ENCODE assay signal across 9 cellular contexts in genomic region chr3:173381936-173382335, GRCh38. TPM values are rescaled to one million over a fixed set of nuclear protein-coding genes. Genes with fewer than 3 reads are reported as not detected.
"Had no signal": no experiment of that assay in that cellular context is flagged by ENCODE, and none has a peak within 500 bp of the region (broad histone marks: within the 10 kb centered on the region; RNA-seq: fewer than 3 reads in every experiment).

No MANE protein-coding gene starts in this region.

RNA-seq across cellular contexts. Expression of gene NLGN1, which starts 15.6 kb away (rescaled TPM):
- total RNA-seq: activated naive CD4-positive, alpha-beta T cell treated with anti-CD3 and anti-CD28 coated beads for 36 hours; activated naive CD4-positive, alpha-beta T cell treated with anti-CD3 and anti-CD28 coated beads, Interleukin-2, amount 50 U/mL, for 72 hours; activated naive CD8-positive, alpha-beta T cell treated with anti-CD3 and anti-CD28 coated beads for 36 hours; activated naive CD8-positive, alpha-beta T cell treated with anti-CD3 and anti-CD28 coated beads, Interleukin-2, amount 10 ng/mL, durations not matched to agents 7 days and 5 days; activated T-cell treated with anti-CD3 and anti-CD28 coated beads, Interleukin-2, amount 50 U/mL, for 4 hours; activated T-cell treated with anti-CD3 and anti-CD28 coated beads, Interleukin-2, amount 50 U/mL, for 72 hours; activated T-helper 1 cell treated with anti-CD3 and anti-CD28 coated beads, Interleukin-12 subunit alpha, Interleukin-12 subunit beta, Interleukin-2, Interleukin-4 antibody, amounts not matched to agents 30 ng/mL and 10 ng/mL and 1 ng/mL, durations not matched to agents 14 hours and 24 hours and 36 hours; activated T-helper 17 cell treated with anti-CD3 and anti-CD28 coated beads, Interleukin-2, amount 50 U/mL, for 72 hours; activated T-helper 2 cell treated with anti-CD3 and anti-CD28 coated beads, Interferon-gamma antibody, Interleukin-2, Interleukin-4, amounts not matched to agents 10 μg/mL and 5 μg/mL and 100 μg/mL, durations not matched to agents 14 hours and 24 hours and 36 hours had no signal
